In genomic region chr5:128015478-128015877, GRCh38 we compare ENCODE assay signal across 1 cellular context.
TF ChIP-seq lines count a peak whose summit lies in the region.

No MANE protein-coding gene starts in this region.

TF ChIP-seq in HCT116, 20 proteins besides CTCF, POLR2A, EP300 and RAD21 (continued from another document):
- TF ChIP-seq, protein P1, sequence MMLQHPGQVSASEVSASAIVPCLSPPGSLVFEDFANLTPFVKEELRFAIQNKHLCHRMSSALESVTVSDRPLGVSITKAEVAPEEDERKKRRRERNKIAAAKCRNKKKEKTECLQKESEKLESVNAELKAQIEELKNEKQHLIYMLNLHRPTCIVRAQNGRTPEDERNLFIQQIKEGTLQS (IDR thresholded peaks at IDR 0.05) = no peak
- TF ChIP-seq EGR1 (IDR thresholded peaks at IDR 0.05; ENCODE audit: low read depth) (no peak), SIN3A (IDR thresholded peaks at IDR 0.05; ENCODE audit: low read depth) (no peak), ZNF274 (IDR thresholded peaks at IDR 0.05; ENCODE audit: low read depth, low read length) (no peak), JUND (IDR thresholded peaks at IDR 0.05) (no peak), POLR2AphosphoS5 (IDR thresholded peaks at IDR 0.05; ENCODE audit: low read depth, low read length) (no peak), TCF7L2 (IDR thresholded peaks at IDR 0.05; ENCODE audit: borderline replicate concordance, extremely low read depth, insufficient read depth, insufficient read length) (no peak)
TF ChIP-seq in HCT116: peak in this region for 0.
